Comparison of ENCODE assay signal across 9 cellular contexts in genomic region chr7:115851291-115851690, GRCh38.
A peak's percentile ranks its signal among the peaks of the same experiment; 100 is the strongest.
DNase-seq lines count a peak whose midpoint lies in the region; ATAC-seq and TF ChIP-seq lines count a peak whose summit lies in the region.
"Had no signal": no experiment of that assay in that cellular context is flagged by ENCODE, and none has a peak within 500 bp of the region (broad histone marks: within the 10 kb centered on the region; RNA-seq: fewer than 3 reads in every experiment).

No MANE protein-coding gene starts in this region.

- no peak overlapping the region for H4K91ac ChIP-seq in mesenchymal stem cell (ENCODE audit: low read length)

- H3K9ac ChIP-seq in mesenchymal stem cell (ENCODE audit: low read length) = no peak overlapping the region
- H3K9ac ChIP-seq: BLaER1 had no signal

- H3K23ac ChIP-seq in mesenchymal stem cell (ENCODE audit: low read length in 2 of 2) = no peak overlapping the region

- H2BK12ac ChIP-seq in mesenchymal stem cell (ENCODE audit: low read length in 2 of 2) = no peak overlapping the region

- no peak overlapping the region for H3K18ac ChIP-seq in mesenchymal stem cell (ENCODE audit: low read depth in 1 of 2, low read length in 2 of 2)

- ATAC-seq in WTC11 (peak; percentile 73), GM19463 (IDR thresholded peaks at IDR 0.05; ENCODE audit: unreplicated experiment) (no peak), HG03342 (IDR thresholded peaks at IDR 0.05; ENCODE audit: unreplicated experiment) (no peak)
- no peak for ATAC-seq in stimulated activated naive B cell treated with anti-CD40 and anti-IgM and Interleukin-4, amounts not matched to agents 10 μg/mL and 1 μg/mL and 100 μg/mL, for 72 hours (replicated peaks)

- H3K27me3 ChIP-seq in mesenchymal stem cell (ENCODE audit: control insufficient read depth in 1 of 2, insufficient read depth in 1 of 2, low read length in 2 of 2) = no peaks in the 10 kb centered on the region
- H3K27me3 ChIP-seq: BLaER1 had no signal

- WGBS in mesenchymal stem cell = no CpG with 5 or more reads among the region's 1 CpG

- H3K36me3 ChIP-seq in mesenchymal stem cell (ENCODE audit: control insufficient read depth in 1 of 2, insufficient read depth in 2 of 2, low read depth in 1 of 2, low read length in 2 of 2) = no peaks in the 10 kb centered on the region
- H3K36me3 ChIP-seq: BLaER1 had no signal

- H2BK120ac ChIP-seq in mesenchymal stem cell (ENCODE audit: low read depth, low read length) = no peak overlapping the region

- H3K4me1 Mint-ChIP-seq in WTC11 = peaks cover 7% of the 10 kb centered on the region; the same call in 1 of the 2 replicates
- no peaks in the 10 kb centered on the region for H3K4me1 Mint-ChIP-seq in stimulated activated naive B cell treated with anti-CD40 and anti-IgM and Interleukin-4, amounts not matched to agents 10 μg/mL and 1 μg/mL and 100 μg/mL, for 72 hours

- DNase-seq in NCI-H146 (lab: John Stamatoyannopoulos, UW) (peak; percentile 2), NCI-H146 treated with DMSO at 0.1 percent for 48 hours (lab: John Stamatoyannopoulos, UW; ENCODE audit: unreplicated experiment) (no peak), NCI-H187 treated with DMSO at 0.1 percent for 48 hours (lab: John Stamatoyannopoulos, UW) (peak; percentile 50), WTC11 (ENCODE audit: low spot score) (no peak), mesenchymal stem cell (peak; percentile 54)
- DNase-seq in stimulated activated naive B cell treated with anti-CD40 and anti-IgM and Interleukin-4, amounts not matched to agents 10 μg/mL and 1 μg/mL and 100 μg/mL, for 72 hours = no peak

- H2AFZ ChIP-seq in mesenchymal stem cell (ENCODE audit: low read depth, low read length) = no peak overlapping the region

- H4K8ac ChIP-seq in mesenchymal stem cell (ENCODE audit: low read length) = no peak overlapping the region

- H2BK5ac ChIP-seq in mesenchymal stem cell (ENCODE audit: low read depth, low read length, poor library complexity, severe bottlenecking) = no peak overlapping the region

- H3K9me3 ChIP-seq in mesenchymal stem cell (ENCODE audit: control insufficient read depth, low read length) = no peaks in the 10 kb centered on the region
- H3K9me3 ChIP-seq: BLaER1 had no signal

- CTCF ChIA-PET in WTC11 (lab: Charles Lee) = interaction anchor here (0.5 to 2.0 kb wide), 25 partner anchors 9 to 1770 kb away, joined by 3 to 19 read pairs (median 3); no protein-coding TSS in a partner anchor

- H3K79me1 ChIP-seq in mesenchymal stem cell (replicated peaks; ENCODE audit: low read length, poor library complexity, severe bottlenecking) = no peaks in the 10 kb centered on the region

- no peak overlapping the region for H2AK5ac ChIP-seq in mesenchymal stem cell (ENCODE audit: low read length, severe bottlenecking)

- POLR2A ChIA-PET in WTC11 (lab: Charles Lee) = no interaction called here

- peaks cover 2% of the 10 kb centered on the region for H3K4me1 ChIP-seq in mesenchymal stem cell (ENCODE audit: control insufficient read depth, insufficient read depth, low read depth, low read length)
- H3K4me1 ChIP-seq: BLaER1 had no signal

- H2BK15ac ChIP-seq in mesenchymal stem cell (ENCODE audit: low read depth, poor library complexity, severe bottlenecking) = no peak overlapping the region

- no peaks in the 10 kb centered on the region for H3K9me3 Mint-ChIP-seq in WTC11
- no peaks in the 10 kb centered on the region for H3K9me3 Mint-ChIP-seq in stimulated activated naive B cell treated with anti-CD40 and anti-IgM and Interleukin-4, amounts not matched to agents 10 μg/mL and 1 μg/mL and 100 μg/mL, for 72 hours

- no peak overlapping the region for H3K4ac ChIP-seq in mesenchymal stem cell (ENCODE audit: low read depth in 1 of 2, low read length in 2 of 2)

- H3K4me3 ChIP-seq in mesenchymal stem cell (ENCODE audit: insufficient read depth in 1 of 2, low read depth in 1 of 2, low read length in 2 of 2) = no peak overlapping the region
- H3K4me3 ChIP-seq: BLaER1 had no signal

- peak; percentile 23; the same call in 1 of the 2 replicates for TF ChIP-seq CTCF in WTC11 (IDR thresholded peaks at IDR 0.05)

- H3K4me3 Mint-ChIP-seq in WTC11 = no peak overlapping the region
- H3K4me3 Mint-ChIP-seq in stimulated activated naive B cell treated with anti-CD40 and anti-IgM and Interleukin-4, amounts not matched to agents 10 μg/mL and 1 μg/mL and 100 μg/mL, for 72 hours = no peak overlapping the region

- H3K36me3 Mint-ChIP-seq in WTC11 = no peaks in the 10 kb centered on the region
- H3K36me3 Mint-ChIP-seq in stimulated activated naive B cell treated with anti-CD40 and anti-IgM and Interleukin-4, amounts not matched to agents 10 μg/mL and 1 μg/mL and 100 μg/mL, for 72 hours = no peaks in the 10 kb centered on the region

- no peak overlapping the region for H3K27ac ChIP-seq in mesenchymal stem cell (ENCODE audit: low read length, poor library complexity, severe bottlenecking)
- H3K27ac ChIP-seq: BLaER1 had no signal

- H3K4me2 ChIP-seq in mesenchymal stem cell (ENCODE audit: low read length, poor library complexity, severe bottlenecking) = no peak overlapping the region
- H3K4me2 ChIP-seq: BLaER1 had no signal

- H3K27ac Mint-ChIP-seq in WTC11 = no peak overlapping the region
- H3K27ac Mint-ChIP-seq in stimulated activated naive B cell treated with anti-CD40 and anti-IgM and Interleukin-4, amounts not matched to agents 10 μg/mL and 1 μg/mL and 100 μg/mL, for 72 hours = no peak overlapping the region

- no peaks in the 10 kb centered on the region for H3K27me3 Mint-ChIP-seq in WTC11 (ENCODE audit: low read depth)
- no peaks in the 10 kb centered on the region for H3K27me3 Mint-ChIP-seq in stimulated activated naive B cell treated with anti-CD40 and anti-IgM and Interleukin-4, amounts not matched to agents 10 μg/mL and 1 μg/mL and 100 μg/mL, for 72 hours

- H3K14ac ChIP-seq in mesenchymal stem cell (ENCODE audit: low read length in 2 of 2) = no peak overlapping the region

TF ChIP-seq in WTC11, 78 proteins besides CTCF, POLR2A, EP300 and RAD21 (continues in another document):
- TF ChIP-seq USF2 (CRISPR knock-in tag; IDR thresholded peaks at IDR 0.05) = no peak
- TF ChIP-seq ZNF671 (CRISPR knock-in tag; IDR thresholded peaks at IDR 0.05) = no peak
- no peak for TF ChIP-seq CBFB (CRISPR knock-in tag; IDR thresholded peaks at IDR 0.05; ENCODE audit: low read depth)
- TF ChIP-seq, protein P1, sequence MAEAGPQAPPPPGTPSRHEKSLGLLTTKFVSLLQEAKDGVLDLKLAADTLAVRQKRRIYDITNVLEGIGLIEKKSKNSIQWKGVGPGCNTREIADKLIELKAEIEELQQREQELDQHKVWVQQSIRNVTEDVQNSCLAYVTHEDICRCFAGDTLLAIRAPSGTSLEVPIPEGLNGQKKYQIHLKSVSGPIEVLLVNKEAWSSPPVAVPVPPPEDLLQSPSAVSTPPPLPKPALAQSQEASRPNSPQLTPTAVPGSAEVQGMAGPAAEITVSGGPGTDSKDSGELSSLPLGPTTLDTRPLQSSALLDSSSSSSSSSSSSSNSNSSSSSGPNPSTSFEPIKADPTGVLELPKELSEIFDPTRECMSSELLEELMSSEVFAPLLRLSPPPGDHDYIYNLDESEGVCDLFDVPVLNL (CRISPR knock-in tag; IDR thresholded peaks at IDR 0.05; ENCODE audit: borderline replicate concordance, low read depth) = no peak
- no peak for TF ChIP-seq ZNF512 (CRISPR knock-in tag; IDR thresholded peaks at IDR 0.05; ENCODE audit: borderline replicate concordance)
- TF ChIP-seq, protein P2, sequence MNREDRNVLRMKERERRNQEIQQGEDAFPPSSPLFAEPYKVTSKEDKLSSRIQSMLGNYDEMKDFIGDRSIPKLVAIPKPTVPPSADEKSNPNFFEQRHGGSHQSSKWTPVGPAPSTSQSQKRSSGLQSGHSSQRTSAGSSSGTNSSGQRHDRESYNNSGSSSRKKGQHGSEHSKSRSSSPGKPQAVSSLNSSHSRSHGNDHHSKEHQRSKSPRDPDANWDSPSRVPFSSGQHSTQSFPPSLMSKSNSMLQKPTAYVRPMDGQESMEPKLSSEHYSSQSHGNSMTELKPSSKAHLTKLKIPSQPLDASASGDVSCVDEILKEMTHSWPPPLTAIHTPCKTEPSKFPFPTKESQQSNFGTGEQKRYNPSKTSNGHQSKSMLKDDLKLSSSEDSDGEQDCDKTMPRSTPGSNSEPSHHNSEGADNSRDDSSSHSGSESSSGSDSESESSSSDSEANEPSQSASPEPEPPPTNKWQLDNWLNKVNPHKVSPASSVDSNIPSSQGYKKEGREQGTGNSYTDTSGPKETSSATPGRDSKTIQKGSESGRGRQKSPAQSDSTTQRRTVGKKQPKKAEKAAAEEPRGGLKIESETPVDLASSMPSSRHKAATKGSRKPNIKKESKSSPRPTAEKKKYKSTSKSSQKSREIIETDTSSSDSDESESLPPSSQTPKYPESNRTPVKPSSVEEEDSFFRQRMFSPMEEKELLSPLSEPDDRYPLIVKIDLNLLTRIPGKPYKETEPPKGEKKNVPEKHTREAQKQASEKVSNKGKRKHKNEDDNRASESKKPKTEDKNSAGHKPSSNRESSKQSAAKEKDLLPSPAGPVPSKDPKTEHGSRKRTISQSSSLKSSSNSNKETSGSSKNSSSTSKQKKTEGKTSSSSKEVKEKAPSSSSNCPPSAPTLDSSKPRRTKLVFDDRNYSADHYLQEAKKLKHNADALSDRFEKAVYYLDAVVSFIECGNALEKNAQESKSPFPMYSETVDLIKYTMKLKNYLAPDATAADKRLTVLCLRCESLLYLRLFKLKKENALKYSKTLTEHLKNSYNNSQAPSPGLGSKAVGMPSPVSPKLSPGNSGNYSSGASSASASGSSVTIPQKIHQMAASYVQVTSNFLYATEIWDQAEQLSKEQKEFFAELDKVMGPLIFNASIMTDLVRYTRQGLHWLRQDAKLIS (CRISPR knock-in tag; IDR thresholded peaks at IDR 0.05; ENCODE audit: borderline replicate concordance) = no peak
- TF ChIP-seq FOXJ3 (CRISPR knock-in tag; IDR thresholded peaks at IDR 0.05; ENCODE audit: borderline replicate concordance) = no peak

Comparison
In these comparisons a context has a peak if more than half of its experiments do, and no peak if none do; other contexts are left out.
1. DNase-seq: peak in NCI-H146 (single experiment), NCI-H187 treated with DMSO at 0.1 percent for 48 hours (single experiment) and mesenchymal stem cell (single experiment); none in NCI-H146 treated with DMSO at 0.1 percent for 48 hours (single experiment), WTC11 (single experiment) and stimulated activated naive B cell treated with anti-CD40 and anti-IgM and Interleukin-4, amounts not matched to agents 10 μg/mL and 1 μg/mL and 100 μg/mL, for 72 hours (single experiment).